In genomic region chr6:116568851-116569755, GRCh38 we compare ENCODE assay signal across 14 cellular contexts. TPM values are rescaled to one million over a fixed set of nuclear protein-coding genes. Genes with fewer than 3 reads are reported as not detected.
DNase-seq lines count a peak whose midpoint lies in the region; TF ChIP-seq lines count a peak whose summit lies in the region.
"Had no signal": no experiment of that assay in that cellular context is flagged by ENCODE, and none has a peak within 500 bp of the region (broad histone marks: within the 10 kb centered on the region; RNA-seq: fewer than 3 reads in every experiment).

No MANE protein-coding gene starts in this region.

- WGBS in mammary epithelial cell (ENCODE audit: low coverage, missing lambda C conversion rate) = 76% methylated on average over 6 of the region's 7 CpGs
- WGBS in smooth muscle cell (ENCODE audit: low lambda C conversion rate) = 80% methylated on average over 7 of the region's 7 CpGs

- TF ChIP-seq CTCF in mammary epithelial cell (conservative IDR thresholded peaks at IDR 0.05 in 1 of 2, IDR thresholded peaks at IDR 0.05 in 1 of 2; ENCODE audit: extremely low read depth in 1 of 2, insufficient read depth in 1 of 2, low read depth in 1 of 2, low read length in 2 of 2) = no peak
- no peak for TF ChIP-seq CTCF in breast epithelium (IDR thresholded peaks at IDR 0.05)
- TF ChIP-seq CTCF in smooth muscle cell (IDR thresholded peaks at IDR 0.05; ENCODE audit: borderline replicate concordance, insufficient read depth, poor library complexity, severe bottlenecking) = no peak
- TF ChIP-seq CTCF in tibial artery (IDR thresholded peaks at IDR 0.05) = no peak

- no peaks in the 10 kb centered on the region for H3K36me3 ChIP-seq in mammary epithelial cell (ENCODE audit: insufficient read depth, low read length)
- H3K36me3 ChIP-seq in breast epithelium = no peaks in the 10 kb centered on the region
- H3K36me3 ChIP-seq in smooth muscle cell (ENCODE audit: low read depth) = no peaks in the 10 kb centered on the region
- no peaks in the 10 kb centered on the region for H3K36me3 ChIP-seq in tibial artery

- H3K79me2 ChIP-seq in mammary epithelial cell (ENCODE audit: insufficient read depth, low read length) (peaks cover 41% of the 10 kb centered on the region), smooth muscle cell (ENCODE audit: low read depth) (peaks cover 35% of the 10 kb centered on the region)

- H3K4me1 ChIP-seq in mammary epithelial cell (ENCODE audit: insufficient read depth, low read length) = peaks cover 21% of the 10 kb centered on the region
- H3K4me1 ChIP-seq in breast epithelium = peaks cover 0 to 13% of the 10 kb centered on the region in 2 donors
- peaks cover 22% of the 10 kb centered on the region for H3K4me1 ChIP-seq in smooth muscle cell (ENCODE audit: low read depth)
- peaks cover 0 to 35% (median 27%) of the 10 kb centered on the region in 4 donors for H3K4me1 ChIP-seq in tibial artery

- peak overlapping the region; percentile 76 for H3K4me2 ChIP-seq in mammary epithelial cell (ENCODE audit: insufficient read depth, low read depth, low read length)
- H3K4me2 ChIP-seq in smooth muscle cell = peak overlapping the region; percentile 41

- dilution Hi-C loops in mammary epithelial cell (cut with HindIII; ENCODE audit: low sequenced_read_pairs) = no loop called here

- TF ChIP-seq POLR2A in breast epithelium (IDR thresholded peaks at IDR 0.05) = no peak

- no peaks in the 10 kb centered on the region for H3K9me3 ChIP-seq in mammary epithelial cell (replicated peaks; ENCODE audit: insufficient read depth, low read length)
- H3K9me3 ChIP-seq in breast epithelium = no peaks in the 10 kb centered on the region
- H3K9me3 ChIP-seq in smooth muscle cell (replicated peaks; ENCODE audit: low read depth) = no peaks in the 10 kb centered on the region
- H3K9me3 ChIP-seq in tibial artery = no peaks in the 10 kb centered on the region
- H3K9me3 ChIP-seq: heart right ventricle, sigmoid colon had no signal

- in situ Hi-C loops in mammary epithelial cell (cut with MboI; ENCODE audit: low sequenced_read_pairs in 2 of 2) = loop anchor here in 1 of 2 donors (10.0 kb wide), 1 partner anchor 304 kb away; no protein-coding TSS in a partner anchor

- no peaks in the 10 kb centered on the region for H4K20me1 ChIP-seq in mammary epithelial cell (ENCODE audit: insufficient read depth, low read length)
- peaks cover 18% of the 10 kb centered on the region for H4K20me1 ChIP-seq in smooth muscle cell (ENCODE audit: low read depth)

- H3K27me3 ChIP-seq in mammary epithelial cell (ENCODE audit: insufficient read depth, low read length) = no peaks in the 10 kb centered on the region
- H3K27me3 ChIP-seq in breast epithelium = no peaks in the 10 kb centered on the region
- no peaks in the 10 kb centered on the region for H3K27me3 ChIP-seq in smooth muscle cell (ENCODE audit: low read depth)
- H3K27me3 ChIP-seq in tibial artery = no peaks in the 10 kb centered on the region
- H3K27me3 ChIP-seq: sigmoid colon had no signal

- H3K9ac ChIP-seq in mammary epithelial cell (ENCODE audit: insufficient read depth, low read length) (no peak overlapping the region), smooth muscle cell (ENCODE audit: low read depth) (peak overlapping the region; percentile 7)

- H3K9me3 Mint-ChIP-seq in activated T-helper 1 cell treated with anti-CD3 and anti-CD28 coated beads, Interleukin-12 subunit alpha, Interleukin-12 subunit beta, Interleukin-2, Interleukin-4 antibody, amounts not matched to agents 30 ng/mL and 10 ng/mL and 1 ng/mL, durations not matched to agents 14 hours and 24 hours and 36 hours = no peaks in the 10 kb centered on the region

- H3K4me3 ChIP-seq in mammary epithelial cell (replicated peaks in 1 of 3; ENCODE audit: insufficient read depth in 1 of 3, low read depth in 2 of 3, low read length in 3 of 3) (no peak overlapping the region), breast epithelium (no peak overlapping the region), smooth muscle cell (no peak overlapping the region), tibial artery (no peak overlapping the region)

- DNase-seq in mammary epithelial cell (no peak), breast epithelium (ENCODE audit: low spot score in 2 of 2) (no peak), smooth muscle cell (lab: John Stamatoyannopoulos, UW; ENCODE audit: unreplicated experiment) (no peak), tibial artery (no peak), NCI-H1092 treated with DMSO at 0.1 percent for 48 hours (lab: John Stamatoyannopoulos, UW) (no peak)
- DNase-seq in activated T-helper 1 cell treated with anti-CD3 and anti-CD28 coated beads, Interleukin-12 subunit alpha, Interleukin-12 subunit beta, Interleukin-2, Interleukin-4 antibody, amounts not matched to agents 30 ng/mL and 10 ng/mL and 1 ng/mL, durations not matched to agents 14 hours and 24 hours and 36 hours (ENCODE audit: low spot score) = no peak
- DNase-seq: effector CD4-positive, alpha-beta T cell; heart right ventricle; NCI-H2171; SHP77 treated with DMSO at 0.1 percent for 48 hours; sigmoid colon had no signal

- intact Hi-C loops in mammary epithelial cell (cut with micrococcal nuclease) = no loop called here
- intact Hi-C loops in breast epithelium (cut with DNase I; ENCODE audit: low total_unique reads) = no loop called here
- intact Hi-C loops in activated T-helper 1 cell treated with anti-CD3 and anti-CD28 coated beads, Interleukin-12 subunit alpha, Interleukin-12 subunit beta, Interleukin-2, Interleukin-4 antibody, amounts not matched to agents 30 ng/mL and 10 ng/mL and 1 ng/mL, durations not matched to agents 14 hours and 24 hours and 36 hours (cut with micrococcal nuclease) = no loop called here
- intact Hi-C loops in tibial artery (cut with DNase I; ENCODE audit: low total_unique reads) = no loop called here

- H3K27ac ChIP-seq in mammary epithelial cell (ENCODE audit: insufficient read depth, low read depth, low read length) (no peak overlapping the region), breast epithelium (no peak overlapping the region), smooth muscle cell (ENCODE audit: low read depth) (peak overlapping the region; percentile 69), tibial artery (no peak overlapping the region)
- H3K27ac ChIP-seq: heart right ventricle had no signal

- H2AFZ ChIP-seq in mammary epithelial cell (ENCODE audit: low read depth, low read length) (no peak overlapping the region), smooth muscle cell (ENCODE audit: low read depth) (no peak overlapping the region)

- H3F3A ChIP-seq in smooth muscle cell (ENCODE audit: low read depth) = peaks cover 5% of the 10 kb centered on the region

- peaks cover 16% of the 10 kb centered on the region for H3K27me3 Mint-ChIP-seq in activated T-helper 1 cell treated with anti-CD3 and anti-CD28 coated beads, Interleukin-12 subunit alpha, Interleukin-12 subunit beta, Interleukin-2, Interleukin-4 antibody, amounts not matched to agents 30 ng/mL and 10 ng/mL and 1 ng/mL, durations not matched to agents 14 hours and 24 hours and 36 hours (ENCODE audit: insufficient read depth)

- H3K27ac Mint-ChIP-seq in activated T-helper 1 cell treated with anti-CD3 and anti-CD28 coated beads, Interleukin-12 subunit alpha, Interleukin-12 subunit beta, Interleukin-2, Interleukin-4 antibody, amounts not matched to agents 30 ng/mL and 10 ng/mL and 1 ng/mL, durations not matched to agents 14 hours and 24 hours and 36 hours = no peak overlapping the region

- no TSS peak for BruUV-seq in mammary epithelial cell (replicated peaks; lab: Mats Ljungman, UMichigan)

- H3K4me3 Mint-ChIP-seq in activated T-helper 1 cell treated with anti-CD3 and anti-CD28 coated beads, Interleukin-12 subunit alpha, Interleukin-12 subunit beta, Interleukin-2, Interleukin-4 antibody, amounts not matched to agents 30 ng/mL and 10 ng/mL and 1 ng/mL, durations not matched to agents 14 hours and 24 hours and 36 hours = peak overlapping the region; percentile 57

- CTCF ChIA-PET in mammary epithelial cell (lab: Charles Lee; ENCODE audit: low non-redundant PET) = no interaction called here

- H3K36me3 Mint-ChIP-seq in activated T-helper 1 cell treated with anti-CD3 and anti-CD28 coated beads, Interleukin-12 subunit alpha, Interleukin-12 subunit beta, Interleukin-2, Interleukin-4 antibody, amounts not matched to agents 30 ng/mL and 10 ng/mL and 1 ng/mL, durations not matched to agents 14 hours and 24 hours and 36 hours (ENCODE audit: low read depth) = peaks cover 10% of the 10 kb centered on the region

- peaks cover 49% of the 10 kb centered on the region for H3K4me1 Mint-ChIP-seq in activated T-helper 1 cell treated with anti-CD3 and anti-CD28 coated beads, Interleukin-12 subunit alpha, Interleukin-12 subunit beta, Interleukin-2, Interleukin-4 antibody, amounts not matched to agents 30 ng/mL and 10 ng/mL and 1 ng/mL, durations not matched to agents 14 hours and 24 hours and 36 hours (ENCODE audit: low read depth)

RNA-seq across cellular contexts. Expression of gene RWDD1, which starts 2.2 kb away (rescaled TPM):
- total RNA-seq in mammary epithelial cell (10 to 100 TPM; 27.0 to 44.7 TPM), breast epithelium (10 to 100 TPM; 28.0 to 48.2 (median 39.0) TPM), smooth muscle cell (58.5 and 69.4 TPM in 2 replicates)
- polyA plus RNA-seq in mammary epithelial cell (29.8 TPM), smooth muscle cell (64.0 and 66.1 TPM in 2 replicates)
- polyA minus RNA-seq in mammary epithelial cell = 0.47 TPM
- 41.4 and 41.5 TPM in 2 replicates for total RNA-seq in activated T-helper 1 cell treated with anti-CD3 and anti-CD28 coated beads, Interleukin-12 subunit alpha, Interleukin-12 subunit beta, Interleukin-2, Interleukin-4 antibody, amounts not matched to agents 30 ng/mL and 10 ng/mL and 1 ng/mL, durations not matched to agents 14 hours and 24 hours and 36 hours

RNA-seq across cellular contexts. Expression of gene CALHM4, which starts 15.6 kb away (rescaled TPM):
- total RNA-seq in mammary epithelial cell = under 1 TPM in 1 of 2 donors, not detected in 1; 0.17 TPM
- polyA plus RNA-seq in mammary epithelial cell = 0.24 TPM
- not detected for polyA minus RNA-seq in mammary epithelial cell
- total RNA-seq in breast epithelium = not detected
- not detected in 2 replicates for total RNA-seq in activated T-helper 1 cell treated with anti-CD3 and anti-CD28 coated beads, Interleukin-12 subunit alpha, Interleukin-12 subunit beta, Interleukin-2, Interleukin-4 antibody, amounts not matched to agents 30 ng/mL and 10 ng/mL and 1 ng/mL, durations not matched to agents 14 hours and 24 hours and 36 hours
- total RNA-seq in smooth muscle cell = not detected in 2 replicates
- polyA plus RNA-seq in smooth muscle cell = not detected in 2 replicates
- total RNA-seq: lung microvascular endothelial cell, sigmoid colon, urinary bladder had no signal
- polyA plus RNA-seq: adipose tissue, sigmoid colon, urinary bladder had no signal

RNA-seq across cellular contexts. Expression of gene TRAPPC3L, which starts 23.6 kb away (rescaled TPM):
- total RNA-seq in mammary epithelial cell (1 to 10 TPM in 1 of 2 donors, not detected in 1; 1.5 TPM), breast epithelium (under 1 TPM in 1 of 3 donors, not detected in 2; 0.80 TPM), smooth muscle cell (not detected in 2 replicates)
- polyA plus RNA-seq in mammary epithelial cell (0.18 TPM), smooth muscle cell (0.11 TPM in 1 of 2 replicates, not detected in the other)
- polyA minus RNA-seq in mammary epithelial cell = not detected
- not detected in 2 replicates for total RNA-seq in activated T-helper 1 cell treated with anti-CD3 and anti-CD28 coated beads, Interleukin-12 subunit alpha, Interleukin-12 subunit beta, Interleukin-2, Interleukin-4 antibody, amounts not matched to agents 30 ng/mL and 10 ng/mL and 1 ng/mL, durations not matched to agents 14 hours and 24 hours and 36 hours
- total RNA-seq: lung microvascular endothelial cell, sigmoid colon had no signal
- polyA plus RNA-seq: sigmoid colon had no signal

RNA-seq across cellular contexts. Expression of gene RSPH4A, which starts 47.2 kb away (rescaled TPM):
- total RNA-seq in mammary epithelial cell = under 1 TPM in 1 of 2 donors, not detected in 1; 0.33 TPM
- 0.09 TPM for polyA plus RNA-seq in mammary epithelial cell
- polyA minus RNA-seq in mammary epithelial cell = not detected
- total RNA-seq in breast epithelium = 1 to 10 TPM in 2 of 3 donors, under 1 TPM in 1; 0.80 to 1.5 (median 1.3) TPM
- 0.36 TPM in 1 of 2 replicates, not detected in the other for total RNA-seq in activated T-helper 1 cell treated with anti-CD3 and anti-CD28 coated beads, Interleukin-12 subunit alpha, Interleukin-12 subunit beta, Interleukin-2, Interleukin-4 antibody, amounts not matched to agents 30 ng/mL and 10 ng/mL and 1 ng/mL, durations not matched to agents 14 hours and 24 hours and 36 hours
- 0.22 and 0.49 TPM in 2 replicates for total RNA-seq in smooth muscle cell
- polyA plus RNA-seq in smooth muscle cell = 0.24 TPM in 1 of 2 replicates, not detected in the other

RNA-seq across cellular contexts. Expression of gene CALHM5, which starts 57.7 kb away (rescaled TPM):
- total RNA-seq in mammary epithelial cell = under 1 TPM; 0.05 to 0.50 TPM
- polyA plus RNA-seq in mammary epithelial cell = 0.19 TPM
- polyA minus RNA-seq in mammary epithelial cell = not detected
- 1 to 10 TPM in 2 of 3 donors, under 1 TPM in 1; 0.73 to 2.4 (median 1.6) TPM for total RNA-seq in breast epithelium
- not detected in 2 replicates for total RNA-seq in activated T-helper 1 cell treated with anti-CD3 and anti-CD28 coated beads, Interleukin-12 subunit alpha, Interleukin-12 subunit beta, Interleukin-2, Interleukin-4 antibody, amounts not matched to agents 30 ng/mL and 10 ng/mL and 1 ng/mL, durations not matched to agents 14 hours and 24 hours and 36 hours
- total RNA-seq in smooth muscle cell = 3.9 and 4.8 TPM in 2 replicates
- polyA plus RNA-seq in smooth muscle cell = 1.9 and 2.1 TPM in 2 replicates
